ENCODE assay signal across 1 cellular context in the genomic region with DNA sequence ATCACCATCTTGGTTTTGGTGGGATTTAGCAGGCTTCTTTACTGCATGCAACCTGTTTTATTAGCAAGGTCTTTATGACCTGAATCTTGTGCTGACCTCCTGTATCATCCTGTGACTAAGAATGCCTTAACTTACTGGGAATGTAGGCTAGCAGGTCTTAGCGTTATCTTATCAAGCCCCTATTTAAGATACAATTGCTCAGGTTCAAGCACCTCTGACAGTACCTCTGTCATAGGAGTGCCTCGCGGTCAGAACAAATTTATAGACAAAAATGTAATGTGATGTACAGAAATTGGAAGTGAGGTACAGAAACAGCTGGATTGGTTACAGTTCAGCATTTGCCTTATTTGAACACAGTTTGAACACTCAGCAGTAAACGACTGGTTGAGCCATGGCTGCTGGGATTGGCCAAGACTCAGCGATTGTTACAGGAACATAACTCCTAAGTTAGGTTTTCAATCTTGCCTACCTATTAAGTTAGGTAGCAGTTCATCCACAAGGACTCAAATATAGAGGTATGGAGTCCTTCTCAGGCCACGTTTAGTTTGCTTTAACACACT.
TF ChIP-seq lines count a peak whose summit lies in the region.

No MANE protein-coding gene starts in this region.

TF ChIP-seq in HepG2, 621 proteins besides CTCF, POLR2A, EP300 and RAD21:
- TF ChIP-seq ZFX (CRISPR knock-in tag; IDR thresholded peaks at IDR 0.05; ENCODE audit: low read depth) (no peak), SYNCRIP (IDR thresholded peaks at IDR 0.05; ENCODE audit: insufficient read depth, low read depth, low read length) (no peak), TEAD3 (CRISPR knock-in tag; optimal IDR thresholded peaks at IDR 0.05; ENCODE audit: borderline replicate concordance) (no peak), RBM39 (IDR thresholded peaks at IDR 0.05; ENCODE audit: low read depth, low read length, poor library complexity, severe bottlenecking) (no peak), ZNF354B (CRISPR knock-in tag; IDR thresholded peaks at IDR 0.05) (no peak), ZSCAN22 (CRISPR knock-in tag; IDR thresholded peaks at IDR 0.05) (no peak), ZFAT (CRISPR knock-in tag; conservative IDR thresholded peaks at IDR 0.05) (no peak), ZNF496 (CRISPR knock-in tag; IDR thresholded peaks at IDR 0.05; ENCODE audit: insufficient replicate concordance) (no peak), ZNF766 (CRISPR knock-in tag; IDR thresholded peaks at IDR 0.05; ENCODE audit: borderline replicate concordance) (no peak), ZNF775 (CRISPR knock-in tag; IDR thresholded peaks at IDR 0.05; ENCODE audit: borderline replicate concordance) (no peak), PHF5A (CRISPR knock-in tag; IDR thresholded peaks at IDR 0.05; ENCODE audit: low read depth, unreplicated experiment) (no peak), YEATS4 (CRISPR knock-in tag; IDR thresholded peaks at IDR 0.05; ENCODE audit: borderline replicate concordance) (no peak), RARA (CRISPR knock-in tag; IDR thresholded peaks at IDR 0.05) (no peak), CBX1 (IDR thresholded peaks at IDR 0.05; ENCODE audit: low read depth) (no peak), NR1H2 (CRISPR knock-in tag; IDR thresholded peaks at IDR 0.05; ENCODE audit: borderline replicate concordance, low read depth) (no peak), KLF13 (CRISPR knock-in tag; IDR thresholded peaks at IDR 0.05) (no peak), TMF1 (CRISPR knock-in tag; IDR thresholded peaks at IDR 0.05; ENCODE audit: low read depth) (no peak)
- TF ChIP-seq, protein P1, sequence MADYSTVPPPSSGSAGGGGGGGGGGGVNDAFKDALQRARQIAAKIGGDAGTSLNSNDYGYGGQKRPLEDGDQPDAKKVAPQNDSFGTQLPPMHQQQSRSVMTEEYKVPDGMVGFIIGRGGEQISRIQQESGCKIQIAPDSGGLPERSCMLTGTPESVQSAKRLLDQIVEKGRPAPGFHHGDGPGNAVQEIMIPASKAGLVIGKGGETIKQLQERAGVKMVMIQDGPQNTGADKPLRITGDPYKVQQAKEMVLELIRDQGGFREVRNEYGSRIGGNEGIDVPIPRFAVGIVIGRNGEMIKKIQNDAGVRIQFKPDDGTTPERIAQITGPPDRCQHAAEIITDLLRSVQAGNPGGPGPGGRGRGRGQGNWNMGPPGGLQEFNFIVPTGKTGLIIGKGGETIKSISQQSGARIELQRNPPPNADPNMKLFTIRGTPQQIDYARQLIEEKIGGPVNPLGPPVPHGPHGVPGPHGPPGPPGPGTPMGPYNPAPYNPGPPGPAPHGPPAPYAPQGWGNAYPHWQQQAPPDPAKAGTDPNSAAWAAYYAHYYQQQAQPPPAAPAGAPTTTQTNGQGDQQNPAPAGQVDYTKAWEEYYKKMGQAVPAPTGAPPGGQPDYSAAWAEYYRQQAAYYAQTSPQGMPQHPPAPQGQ (CRISPR knock-in tag; IDR thresholded peaks at IDR 0.05; ENCODE audit: borderline replicate concordance) = no peak
- TF ChIP-seq, protein P2, sequence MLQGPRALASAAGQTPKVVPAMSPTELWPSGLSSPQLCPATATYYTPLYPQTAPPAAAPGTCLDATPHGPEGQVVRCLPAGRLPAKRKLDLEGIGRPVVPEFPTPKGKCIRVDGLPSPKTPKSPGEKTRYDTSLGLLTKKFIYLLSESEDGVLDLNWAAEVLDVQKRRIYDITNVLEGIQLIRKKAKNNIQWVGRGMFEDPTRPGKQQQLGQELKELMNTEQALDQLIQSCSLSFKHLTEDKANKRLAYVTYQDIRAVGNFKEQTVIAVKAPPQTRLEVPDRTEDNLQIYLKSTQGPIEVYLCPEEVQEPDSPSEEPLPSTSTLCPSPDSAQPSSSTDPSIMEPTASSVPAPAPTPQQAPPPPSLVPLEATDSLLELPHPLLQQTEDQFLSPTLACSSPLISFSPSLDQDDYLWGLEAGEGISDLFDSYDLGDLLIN (CRISPR knock-in tag; IDR thresholded peaks at IDR 0.05; ENCODE audit: borderline replicate concordance) = no peak
TF ChIP-seq in HepG2: peak in this region for 0.
